1 cellular context compared by ENCODE assay signal in the genomic region with DNA sequence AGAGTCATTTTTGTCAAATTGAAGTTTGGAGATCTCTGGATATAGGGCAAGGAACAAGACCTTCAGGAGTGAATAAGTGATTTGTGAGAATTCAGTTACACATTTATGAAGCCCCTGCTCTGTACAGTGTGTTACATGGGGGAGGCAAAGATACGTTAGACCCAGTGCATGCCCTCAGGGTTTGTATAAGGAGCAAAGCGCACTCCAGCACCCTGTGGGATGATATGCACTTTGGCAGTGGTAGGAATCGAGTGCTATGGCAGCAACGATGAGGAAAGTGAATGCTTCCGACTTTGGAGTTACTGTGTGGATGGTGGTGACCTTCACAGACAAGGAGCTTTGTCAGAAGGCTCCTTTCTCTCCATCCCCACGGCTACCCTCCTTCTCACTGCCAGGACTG.
TF ChIP-seq lines count a peak whose summit lies in the region.

No MANE protein-coding gene starts in this region.

TF ChIP-seq in HepG2, 621 proteins besides CTCF, POLR2A, EP300 and RAD21 (continued from another document and continues in another):
- TF ChIP-seq, protein P1, sequence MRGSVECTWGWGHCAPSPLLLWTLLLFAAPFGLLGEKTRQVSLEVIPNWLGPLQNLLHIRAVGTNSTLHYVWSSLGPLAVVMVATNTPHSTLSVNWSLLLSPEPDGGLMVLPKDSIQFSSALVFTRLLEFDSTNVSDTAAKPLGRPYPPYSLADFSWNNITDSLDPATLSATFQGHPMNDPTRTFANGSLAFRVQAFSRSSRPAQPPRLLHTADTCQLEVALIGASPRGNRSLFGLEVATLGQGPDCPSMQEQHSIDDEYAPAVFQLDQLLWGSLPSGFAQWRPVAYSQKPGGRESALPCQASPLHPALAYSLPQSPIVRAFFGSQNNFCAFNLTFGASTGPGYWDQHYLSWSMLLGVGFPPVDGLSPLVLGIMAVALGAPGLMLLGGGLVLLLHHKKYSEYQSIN (CRISPR knock-in tag; IDR thresholded peaks at IDR 0.05; ENCODE audit: borderline replicate concordance) = no peak
- TF ChIP-seq MED1 (CRISPR knock-in tag; IDR thresholded peaks at IDR 0.05) = 0 out of 2 replicates have a peak, but pooled peaks have one; percentile 27
- TF ChIP-seq, protein P2, sequence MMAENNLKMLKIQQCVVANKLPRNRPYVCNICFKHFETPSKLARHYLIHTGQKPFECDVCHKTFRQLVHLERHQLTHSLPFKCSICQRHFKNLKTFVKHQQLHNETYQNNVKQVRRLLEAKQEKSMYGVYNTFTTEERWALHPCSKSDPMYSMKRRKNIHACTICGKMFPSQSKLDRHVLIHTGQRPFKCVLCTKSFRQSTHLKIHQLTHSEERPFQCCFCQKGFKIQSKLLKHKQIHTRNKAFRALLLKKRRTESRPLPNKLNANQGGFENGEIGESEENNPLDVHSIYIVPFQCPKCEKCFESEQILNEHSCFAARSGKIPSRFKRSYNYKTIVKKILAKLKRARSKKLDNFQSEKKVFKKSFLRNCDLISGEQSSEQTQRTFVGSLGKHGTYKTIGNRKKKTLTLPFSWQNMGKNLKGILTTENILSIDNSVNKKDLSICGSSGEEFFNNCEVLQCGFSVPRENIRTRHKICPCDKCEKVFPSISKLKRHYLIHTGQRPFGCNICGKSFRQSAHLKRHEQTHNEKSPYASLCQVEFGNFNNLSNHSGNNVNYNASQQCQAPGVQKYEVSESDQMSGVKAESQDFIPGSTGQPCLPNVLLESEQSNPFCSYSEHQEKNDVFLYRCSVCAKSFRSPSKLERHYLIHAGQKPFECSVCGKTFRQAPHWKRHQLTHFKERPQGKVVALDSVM (CRISPR knock-in tag; IDR thresholded peaks at IDR 0.05) = no peak
- TF ChIP-seq, protein P3, sequence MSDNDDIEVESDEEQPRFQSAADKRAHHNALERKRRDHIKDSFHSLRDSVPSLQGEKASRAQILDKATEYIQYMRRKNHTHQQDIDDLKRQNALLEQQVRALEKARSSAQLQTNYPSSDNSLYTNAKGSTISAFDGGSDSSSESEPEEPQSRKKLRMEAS (IDR thresholded peaks at IDR 0.05) = no peak
- 0 out of 2 replicates have a peak, but pooled peaks have one; percentile 57 for TF ChIP-seq ZBTB7B (CRISPR knock-in tag; IDR thresholded peaks at IDR 0.05)
- no peak for TF ChIP-seq MAZ (IDR thresholded peaks at IDR 0.05; ENCODE audit: borderline replicate concordance, low read depth, low read length)
- TF ChIP-seq MAZ (CRISPR knock-in tag; IDR thresholded peaks at IDR 0.05; ENCODE audit: low read depth) = no peak
- no peak for TF ChIP-seq PHF5A (CRISPR knock-in tag; IDR thresholded peaks at IDR 0.05; ENCODE audit: low read depth, unreplicated experiment)
- peak; percentile 71 for TF ChIP-seq SALL1 (CRISPR knock-in tag; IDR thresholded peaks at IDR 0.05)
- TF ChIP-seq, protein P4, sequence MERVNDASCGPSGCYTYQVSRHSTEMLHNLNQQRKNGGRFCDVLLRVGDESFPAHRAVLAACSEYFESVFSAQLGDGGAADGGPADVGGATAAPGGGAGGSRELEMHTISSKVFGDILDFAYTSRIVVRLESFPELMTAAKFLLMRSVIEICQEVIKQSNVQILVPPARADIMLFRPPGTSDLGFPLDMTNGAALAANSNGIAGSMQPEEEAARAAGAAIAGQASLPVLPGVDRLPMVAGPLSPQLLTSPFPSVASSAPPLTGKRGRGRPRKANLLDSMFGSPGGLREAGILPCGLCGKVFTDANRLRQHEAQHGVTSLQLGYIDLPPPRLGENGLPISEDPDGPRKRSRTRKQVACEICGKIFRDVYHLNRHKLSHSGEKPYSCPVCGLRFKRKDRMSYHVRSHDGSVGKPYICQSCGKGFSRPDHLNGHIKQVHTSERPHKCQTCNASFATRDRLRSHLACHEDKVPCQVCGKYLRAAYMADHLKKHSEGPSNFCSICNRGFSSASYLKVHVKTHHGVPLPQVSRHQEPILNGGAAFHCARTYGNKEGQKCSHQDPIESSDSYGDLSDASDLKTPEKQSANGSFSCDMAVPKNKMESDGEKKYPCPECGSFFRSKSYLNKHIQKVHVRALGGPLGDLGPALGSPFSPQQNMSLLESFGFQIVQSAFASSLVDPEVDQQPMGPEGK (CRISPR knock-in tag; IDR thresholded peaks at IDR 0.05) = peak; percentile 39; the same call in 1 of the 2 replicates
- no peak for TF ChIP-seq U2AF2 (IDR thresholded peaks at IDR 0.05; ENCODE audit: low read depth, low read length)
- TF ChIP-seq PLRG1 (conservative IDR thresholded peaks at IDR 0.05) = no peak
- no peak for TF ChIP-seq ZNF235 (CRISPR knock-in tag; IDR thresholded peaks at IDR 0.05; ENCODE audit: borderline replicate concordance)
- TF ChIP-seq, protein P5, sequence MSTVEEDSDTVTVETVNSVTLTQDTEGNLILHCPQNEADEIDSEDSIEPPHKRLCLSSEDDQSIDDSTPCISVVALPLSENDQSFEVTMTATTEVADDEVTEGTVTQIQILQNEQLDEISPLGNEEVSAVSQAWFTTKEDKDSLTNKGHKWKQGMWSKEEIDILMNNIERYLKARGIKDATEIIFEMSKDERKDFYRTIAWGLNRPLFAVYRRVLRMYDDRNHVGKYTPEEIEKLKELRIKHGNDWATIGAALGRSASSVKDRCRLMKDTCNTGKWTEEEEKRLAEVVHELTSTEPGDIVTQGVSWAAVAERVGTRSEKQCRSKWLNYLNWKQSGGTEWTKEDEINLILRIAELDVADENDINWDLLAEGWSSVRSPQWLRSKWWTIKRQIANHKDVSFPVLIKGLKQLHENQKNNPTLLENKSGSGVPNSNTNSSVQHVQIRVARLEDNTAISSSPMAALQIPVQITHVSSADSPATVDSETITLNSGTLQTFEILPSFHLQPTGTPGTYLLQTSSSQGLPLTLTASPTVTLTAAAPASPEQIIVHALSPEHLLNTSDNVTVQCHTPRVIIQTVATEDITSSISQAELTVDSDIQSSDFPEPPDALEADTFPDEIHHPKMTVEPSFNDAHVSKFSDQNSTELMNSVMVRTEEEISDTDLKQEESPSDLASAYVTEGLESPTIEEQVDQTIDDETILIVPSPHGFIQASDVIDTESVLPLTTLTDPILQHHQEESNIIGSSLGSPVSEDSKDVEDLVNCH (CRISPR knock-in tag; IDR thresholded peaks at IDR 0.05) = no peak
- TF ChIP-seq, protein P6, sequence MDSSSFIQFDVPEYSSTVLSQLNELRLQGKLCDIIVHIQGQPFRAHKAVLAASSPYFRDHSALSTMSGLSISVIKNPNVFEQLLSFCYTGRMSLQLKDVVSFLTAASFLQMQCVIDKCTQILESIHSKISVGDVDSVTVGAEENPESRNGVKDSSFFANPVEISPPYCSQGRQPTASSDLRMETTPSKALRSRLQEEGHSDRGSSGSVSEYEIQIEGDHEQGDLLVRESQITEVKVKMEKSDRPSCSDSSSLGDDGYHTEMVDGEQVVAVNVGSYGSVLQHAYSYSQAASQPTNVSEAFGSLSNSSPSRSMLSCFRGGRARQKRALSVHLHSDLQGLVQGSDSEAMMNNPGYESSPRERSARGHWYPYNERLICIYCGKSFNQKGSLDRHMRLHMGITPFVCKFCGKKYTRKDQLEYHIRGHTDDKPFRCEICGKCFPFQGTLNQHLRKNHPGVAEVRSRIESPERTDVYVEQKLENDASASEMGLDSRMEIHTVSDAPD (CRISPR knock-in tag; IDR thresholded peaks at IDR 0.05) = 0 out of 2 replicates have a peak, but pooled peaks have one; percentile 17
- TF ChIP-seq, protein P7, sequence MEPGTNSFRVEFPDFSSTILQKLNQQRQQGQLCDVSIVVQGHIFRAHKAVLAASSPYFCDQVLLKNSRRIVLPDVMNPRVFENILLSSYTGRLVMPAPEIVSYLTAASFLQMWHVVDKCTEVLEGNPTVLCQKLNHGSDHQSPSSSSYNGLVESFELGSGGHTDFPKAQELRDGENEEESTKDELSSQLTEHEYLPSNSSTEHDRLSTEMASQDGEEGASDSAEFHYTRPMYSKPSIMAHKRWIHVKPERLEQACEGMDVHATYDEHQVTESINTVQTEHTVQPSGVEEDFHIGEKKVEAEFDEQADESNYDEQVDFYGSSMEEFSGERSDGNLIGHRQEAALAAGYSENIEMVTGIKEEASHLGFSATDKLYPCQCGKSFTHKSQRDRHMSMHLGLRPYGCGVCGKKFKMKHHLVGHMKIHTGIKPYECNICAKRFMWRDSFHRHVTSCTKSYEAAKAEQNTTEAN (CRISPR knock-in tag; conservative IDR thresholded peaks at IDR 0.05) = 0 out of 2 replicates have a peak, but pooled peaks have one; percentile 34
- TF ChIP-seq, protein P8, sequence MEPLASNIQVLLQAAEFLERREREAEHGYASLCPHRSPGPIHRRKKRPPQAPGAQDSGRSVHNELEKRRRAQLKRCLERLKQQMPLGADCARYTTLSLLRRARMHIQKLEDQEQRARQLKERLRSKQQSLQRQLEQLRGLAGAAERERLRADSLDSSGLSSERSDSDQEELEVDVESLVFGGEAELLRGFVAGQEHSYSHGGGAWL (CRISPR knock-in tag; IDR thresholded peaks at IDR 0.05) = no peak
- 0 out of 2 replicates have a peak, but pooled peaks have one; percentile 11 for TF ChIP-seq FOXA3 (CRISPR knock-in tag; IDR thresholded peaks at IDR 0.05)
- TF ChIP-seq ZNF605 (CRISPR knock-in tag; IDR thresholded peaks at IDR 0.05) = no peak
- no peak for TF ChIP-seq ZNF225 (CRISPR knock-in tag; IDR thresholded peaks at IDR 0.05)
- TF ChIP-seq BCL6 (CRISPR knock-in tag; IDR thresholded peaks at IDR 0.05) = 0 out of 2 replicates have a peak, but pooled peaks have one; percentile 7
- TF ChIP-seq ZKSCAN1 (IDR thresholded peaks at IDR 0.05; ENCODE audit: low read length) = 0 out of 2 replicates have a peak, but pooled peaks have one; percentile 24
- TF ChIP-seq ZNF768 (CRISPR knock-in tag; IDR thresholded peaks at IDR 0.05) = no peak
- no peak for TF ChIP-seq MAF1 (CRISPR knock-in tag; IDR thresholded peaks at IDR 0.05; ENCODE audit: borderline replicate concordance)
- TF ChIP-seq, protein P9, sequence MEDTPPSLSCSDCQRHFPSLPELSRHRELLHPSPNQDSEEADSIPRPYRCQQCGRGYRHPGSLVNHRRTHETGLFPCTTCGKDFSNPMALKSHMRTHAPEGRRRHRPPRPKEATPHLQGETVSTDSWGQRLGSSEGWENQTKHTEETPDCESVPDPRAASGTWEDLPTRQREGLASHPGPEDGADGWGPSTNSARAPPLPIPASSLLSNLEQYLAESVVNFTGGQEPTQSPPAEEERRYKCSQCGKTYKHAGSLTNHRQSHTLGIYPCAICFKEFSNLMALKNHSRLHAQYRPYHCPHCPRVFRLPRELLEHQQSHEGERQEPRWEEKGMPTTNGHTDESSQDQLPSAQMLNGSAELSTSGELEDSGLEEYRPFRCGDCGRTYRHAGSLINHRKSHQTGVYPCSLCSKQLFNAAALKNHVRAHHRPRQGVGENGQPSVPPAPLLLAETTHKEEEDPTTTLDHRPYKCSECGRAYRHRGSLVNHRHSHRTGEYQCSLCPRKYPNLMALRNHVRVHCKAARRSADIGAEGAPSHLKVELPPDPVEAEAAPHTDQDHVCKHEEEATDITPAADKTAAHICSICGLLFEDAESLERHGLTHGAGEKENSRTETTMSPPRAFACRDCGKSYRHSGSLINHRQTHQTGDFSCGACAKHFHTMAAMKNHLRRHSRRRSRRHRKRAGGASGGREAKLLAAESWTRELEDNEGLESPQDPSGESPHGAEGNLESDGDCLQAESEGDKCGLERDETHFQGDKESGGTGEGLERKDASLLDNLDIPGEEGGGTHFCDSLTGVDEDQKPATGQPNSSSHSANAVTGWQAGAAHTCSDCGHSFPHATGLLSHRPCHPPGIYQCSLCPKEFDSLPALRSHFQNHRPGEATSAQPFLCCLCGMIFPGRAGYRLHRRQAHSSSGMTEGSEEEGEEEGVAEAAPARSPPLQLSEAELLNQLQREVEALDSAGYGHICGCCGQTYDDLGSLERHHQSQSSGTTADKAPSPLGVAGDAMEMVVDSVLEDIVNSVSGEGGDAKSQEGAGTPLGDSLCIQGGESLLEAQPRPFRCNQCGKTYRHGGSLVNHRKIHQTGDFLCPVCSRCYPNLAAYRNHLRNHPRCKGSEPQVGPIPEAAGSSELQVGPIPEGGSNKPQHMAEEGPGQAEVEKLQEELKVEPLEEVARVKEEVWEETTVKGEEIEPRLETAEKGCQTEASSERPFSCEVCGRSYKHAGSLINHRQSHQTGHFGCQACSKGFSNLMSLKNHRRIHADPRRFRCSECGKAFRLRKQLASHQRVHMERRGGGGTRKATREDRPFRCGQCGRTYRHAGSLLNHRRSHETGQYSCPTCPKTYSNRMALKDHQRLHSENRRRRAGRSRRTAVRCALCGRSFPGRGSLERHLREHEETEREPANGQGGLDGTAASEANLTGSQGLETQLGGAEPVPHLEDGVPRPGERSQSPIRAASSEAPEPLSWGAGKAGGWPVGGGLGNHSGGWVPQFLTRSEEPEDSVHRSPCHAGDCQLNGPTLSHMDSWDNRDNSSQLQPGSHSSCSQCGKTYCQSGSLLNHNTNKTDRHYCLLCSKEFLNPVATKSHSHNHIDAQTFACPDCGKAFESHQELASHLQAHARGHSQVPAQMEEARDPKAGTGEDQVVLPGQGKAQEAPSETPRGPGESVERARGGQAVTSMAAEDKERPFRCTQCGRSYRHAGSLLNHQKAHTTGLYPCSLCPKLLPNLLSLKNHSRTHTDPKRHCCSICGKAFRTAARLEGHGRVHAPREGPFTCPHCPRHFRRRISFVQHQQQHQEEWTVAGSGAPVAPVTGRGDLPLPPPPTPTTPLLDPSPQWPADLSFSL (CRISPR knock-in tag; IDR thresholded peaks at IDR 0.05) = no peak
- TF ChIP-seq HDAC2 (CRISPR knock-in tag; IDR thresholded peaks at IDR 0.05) = peak; percentile 37; the same call in 1 of the 2 replicates
- no peak for TF ChIP-seq ZNF343 (CRISPR knock-in tag; IDR thresholded peaks at IDR 0.05)
- TF ChIP-seq, protein P10, sequence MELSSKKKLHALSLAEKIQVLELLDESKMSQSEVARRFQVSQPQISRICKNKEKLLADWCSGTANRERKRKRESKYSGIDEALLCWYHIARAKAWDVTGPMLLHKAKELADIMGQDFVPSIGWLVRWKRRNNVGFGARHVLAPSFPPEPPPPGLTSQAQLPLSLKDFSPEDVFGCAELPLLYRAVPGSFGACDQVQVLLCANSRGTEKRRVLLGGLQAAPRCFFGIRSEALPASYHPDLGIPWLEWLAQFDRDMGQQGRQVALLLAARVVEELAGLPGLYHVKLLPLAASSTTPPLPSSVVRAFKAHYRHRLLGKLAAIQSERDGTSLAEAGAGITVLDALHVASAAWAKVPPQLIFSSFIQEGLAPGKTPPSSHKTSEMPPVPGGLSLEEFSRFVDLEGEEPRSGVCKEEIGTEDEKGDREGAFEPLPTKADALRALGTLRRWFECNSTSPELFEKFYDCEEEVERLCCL (CRISPR knock-in tag; IDR thresholded peaks at IDR 0.05; ENCODE audit: borderline replicate concordance) = no peak
- TF ChIP-seq ZNF10 (CRISPR knock-in tag; IDR thresholded peaks at IDR 0.05; ENCODE audit: borderline replicate concordance, low read depth) = no peak
- TF ChIP-seq GZF1 (CRISPR knock-in tag; IDR thresholded peaks at IDR 0.05) = no peak
- no peak for TF ChIP-seq MAFG (CRISPR knock-in tag; IDR thresholded peaks at IDR 0.05)
- no peak for TF ChIP-seq SMARCE1 (IDR thresholded peaks at IDR 0.05; ENCODE audit: borderline replicate concordance)
- TF ChIP-seq, protein P11, sequence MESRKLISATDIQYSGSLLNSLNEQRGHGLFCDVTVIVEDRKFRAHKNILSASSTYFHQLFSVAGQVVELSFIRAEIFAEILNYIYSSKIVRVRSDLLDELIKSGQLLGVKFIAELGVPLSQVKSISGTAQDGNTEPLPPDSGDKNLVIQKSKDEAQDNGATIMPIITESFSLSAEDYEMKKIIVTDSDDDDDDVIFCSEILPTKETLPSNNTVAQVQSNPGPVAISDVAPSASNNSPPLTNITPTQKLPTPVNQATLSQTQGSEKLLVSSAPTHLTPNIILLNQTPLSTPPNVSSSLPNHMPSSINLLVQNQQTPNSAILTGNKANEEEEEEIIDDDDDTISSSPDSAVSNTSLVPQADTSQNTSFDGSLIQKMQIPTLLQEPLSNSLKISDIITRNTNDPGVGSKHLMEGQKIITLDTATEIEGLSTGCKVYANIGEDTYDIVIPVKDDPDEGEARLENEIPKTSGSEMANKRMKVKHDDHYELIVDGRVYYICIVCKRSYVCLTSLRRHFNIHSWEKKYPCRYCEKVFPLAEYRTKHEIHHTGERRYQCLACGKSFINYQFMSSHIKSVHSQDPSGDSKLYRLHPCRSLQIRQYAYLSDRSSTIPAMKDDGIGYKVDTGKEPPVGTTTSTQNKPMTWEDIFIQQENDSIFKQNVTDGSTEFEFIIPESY (CRISPR knock-in tag; IDR thresholded peaks at IDR 0.05) = no peak
